ENCODE assay signal across 11 cellular contexts in the genomic region with DNA sequence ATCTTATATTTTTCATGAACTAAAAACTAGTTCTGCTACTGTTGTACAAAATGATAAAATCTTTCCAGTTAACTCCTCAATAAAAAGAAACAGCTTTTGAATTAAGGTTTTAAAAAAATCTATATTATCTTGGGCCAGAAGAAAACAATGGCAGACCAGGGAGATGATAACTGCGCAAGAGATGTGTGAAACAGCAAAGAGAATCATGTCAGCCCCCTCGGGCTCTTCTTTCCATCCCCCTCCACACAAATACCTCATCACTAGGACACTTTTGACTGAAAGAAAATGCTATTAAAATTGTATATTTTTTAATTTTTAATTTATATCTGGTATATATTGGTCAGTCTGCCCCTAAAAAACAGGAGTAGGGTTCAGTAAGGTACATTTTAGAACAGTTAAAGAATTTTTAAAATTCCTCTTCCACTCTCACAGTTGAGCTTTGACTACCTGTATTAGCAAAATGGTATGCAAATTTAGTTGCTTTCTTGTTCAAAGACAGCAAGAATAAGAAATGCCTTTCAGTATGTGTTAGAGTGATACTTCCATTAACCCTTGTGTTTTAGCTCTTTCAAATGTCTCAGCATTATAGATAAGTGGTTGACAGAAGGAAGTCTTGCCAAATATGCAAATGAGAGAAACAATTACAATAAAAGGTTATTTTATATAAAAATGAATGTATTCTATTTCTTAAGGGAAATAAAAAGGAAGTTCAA. TPM values are rescaled to one million over a fixed set of nuclear protein-coding genes. Genes with fewer than 3 reads are reported as not detected.
A peak's percentile ranks its signal among the peaks of the same experiment; 100 is the strongest.
DNase-seq lines count a peak whose midpoint lies in the region; ATAC-seq, FAIRE-seq and TF ChIP-seq lines count a peak whose summit lies in the region.
"Had no signal": no experiment of that assay in that cellular context is flagged by ENCODE, and none has a peak within 500 bp of the region (broad histone marks: within the 10 kb centered on the region; RNA-seq: fewer than 3 reads in every experiment).

No MANE protein-coding gene starts in this region.

- 66 to 80% methylated on average over 2 of the region's 2 CpGs for whole genome bisulfite sequencing in heart right ventricle, 2 donors
- WGBS in suprapubic skin: 83% methylated on average over 2 of the region's 2 CpGs
- WGBS in testis, 2 donors: 82 to 87% methylated on average over 2 of the region's 2 CpGs

- H3K4me1 ChIP-seq in heart right ventricle (peaks cover 0 to 5% (median 0%) of the 10 kb centered on the region in 9 donors), suprapubic skin (no peaks in the 10 kb centered on the region), testis (no peaks in the 10 kb centered on the region)

- no peak for FAIRE-seq in frontal cortex (lab: Jason Lieb, UNC)

- TF ChIP-seq POLR2A in suprapubic skin (IDR thresholded peaks at IDR 0.05) (no peak), testis (IDR thresholded peaks at IDR 0.05) (no peak)

- peaks cover 0 to 8% (median 4%) of the 10 kb centered on the region in 11 donors for H3K9me3 ChIP-seq in heart right ventricle
- peaks cover 1% of the 10 kb centered on the region for H3K9me3 ChIP-seq in suprapubic skin
- H3K9me3 ChIP-seq in testis: no peaks in the 10 kb centered on the region

- DNase-seq in heart right ventricle (no peak), cardiac septum (ENCODE audit: low spot score) (no peak), suprapubic skin (ENCODE audit: low spot score in 2 of 2) (no peak), NCI-H2081 (lab: John Stamatoyannopoulos, UW) (no peak), frontal cortex (ENCODE audit: low spot score in 2 of 2) (no peak), testis (no peak)
- DNase-seq: activated effector memory CD4-positive, alpha-beta T cell treated with Interleukin-2 at 50 U/mL for 16 hours; NCI-H1105 treated with DMSO at 0.1 percent for 48 hours had no signal

- H3K4me3 ChIP-seq in heart right ventricle: peak overlapping the region in 6 of 10 donors; percentile 17 to 49 (median 42)
- peak overlapping the region; percentile 23 for H3K4me3 ChIP-seq in suprapubic skin
- no peak overlapping the region for H3K4me3 ChIP-seq in testis
- H3K4me3 ChIP-seq: SK-N-MC had no signal

- H3K27me3 ChIP-seq in heart right ventricle: no peaks in the 10 kb centered on the region
- no peaks in the 10 kb centered on the region for H3K27me3 ChIP-seq in suprapubic skin
- no peaks in the 10 kb centered on the region for H3K27me3 ChIP-seq in testis

- no peaks in the 10 kb centered on the region for H3K36me3 ChIP-seq in heart right ventricle
- H3K36me3 ChIP-seq in suprapubic skin: no peaks in the 10 kb centered on the region
- no peaks in the 10 kb centered on the region for H3K36me3 ChIP-seq in testis (ENCODE audit: low read depth, missing control alignments)

- H3K27ac ChIP-seq in heart right ventricle: peak overlapping the region in 2 of 10 donors; percentile 30 to 48
- H3K27ac ChIP-seq in suprapubic skin: no peak overlapping the region
- H3K27ac ChIP-seq in testis: no peak overlapping the region
- H3K27ac ChIP-seq: SK-N-MC had no signal

- TF ChIP-seq CTCF in heart right ventricle (IDR thresholded peaks at IDR 0.05) (no peak), suprapubic skin (IDR thresholded peaks at IDR 0.05) (no peak), testis (IDR thresholded peaks at IDR 0.05) (no peak)

- no peak for TF ChIP-seq EP300 in suprapubic skin (IDR thresholded peaks at IDR 0.05)

- intact Hi-C loops in heart right ventricle (cut with DNase I) (no loop called here), cardiac septum (cut with DNase I) (no loop called here), testis (cut with DNase I; ENCODE audit: low total_unique reads) (no loop called here)

- ATAC-seq in heart right ventricle (no peak), GM21786 (IDR thresholded peaks at IDR 0.05; ENCODE audit: unreplicated experiment) (peak; percentile 65), HG03469 (IDR thresholded peaks at IDR 0.05; ENCODE audit: unreplicated experiment) (peak; percentile 67)

RNA-seq across cellular contexts. Expression of a gene that starts 36.4 kb away (rescaled TPM):
- total RNA-seq in heart right ventricle: 10 to 100 TPM in 2 of 10 donors, 1 to 10 TPM in 8; 4.1 to 11.1 (median 7.2) TPM
- polyA plus RNA-seq in heart right ventricle: 1 to 10 TPM; 1.7 to 1.8 TPM
- total RNA-seq in cardiac septum: 5.5 TPM
- 10 to 100 TPM; 14.9 to 26.4 (median 19.6) TPM for total RNA-seq in suprapubic skin
- total RNA-seq in frontal cortex: 60.7 TPM
- 10 to 100 TPM; 37.6 to 43.7 TPM for total RNA-seq in testis
- polyA plus RNA-seq in testis (ENCODE audit: insufficient read depth, low read depth, low replicate concordance): 9.7 TPM

Comparison
In these comparisons a context has a peak if more than half of its experiments do, and no peak if none do; other contexts are left out.
1. ATAC-seq: peak in GM21786 (single experiment) and HG03469 (single experiment); none in heart right ventricle (0 of 8).
2. H3K4me3 ChIP-seq: peak in heart right ventricle (6 of 10) and suprapubic skin (single experiment); none in testis (0 of 2).